Comparison of ENCODE assay signal across 1 cellular context in genomic region chr16:24729243-24729966, GRCh38.
TF ChIP-seq lines count a peak whose summit lies in the region.

Gene TNRC6A (plus strand): TSS chr16:24729651. CDS start chr16:24729842, 191 bp downstream.

TF ChIP-seq in WTC11, 78 proteins besides CTCF, POLR2A, EP300 and RAD21 (continued from another document and continues in another):
- TF ChIP-seq PRDM15 (CRISPR knock-in tag; IDR thresholded peaks at IDR 0.05) (no peak), USF2 (CRISPR knock-in tag; IDR thresholded peaks at IDR 0.05) (peak; percentile 19; the same call in 1 of the 2 replicates), SOX15 (CRISPR knock-in tag; IDR thresholded peaks at IDR 0.05) (no peak), ZBTB21 (CRISPR knock-in tag; IDR thresholded peaks at IDR 0.05; ENCODE audit: borderline replicate concordance) (no peak), ATF6 (CRISPR knock-in tag; IDR thresholded peaks at IDR 0.05) (no peak), ATF2 (CRISPR knock-in tag; IDR thresholded peaks at IDR 0.05; ENCODE audit: borderline replicate concordance, low read depth) (no peak), SP1 (CRISPR knock-in tag; conservative IDR thresholded peaks at IDR 0.05) (peak; percentile 82), KAT7 (CRISPR knock-in tag; IDR thresholded peaks at IDR 0.05; ENCODE audit: borderline replicate concordance) (no peak; the same call in 1 of the 2 replicates), MYBL2 (CRISPR knock-in tag; IDR thresholded peaks at IDR 0.05) (no peak), CBFB (CRISPR knock-in tag; IDR thresholded peaks at IDR 0.05; ENCODE audit: low read depth) (no peak), IRF2 (CRISPR knock-in tag; IDR thresholded peaks at IDR 0.05; ENCODE audit: borderline replicate concordance, low read depth) (no peak), FOXK1 (CRISPR knock-in tag; IDR thresholded peaks at IDR 0.05) (peak; percentile 71; the same call in 1 of the 2 replicates), JAZF1 (CRISPR knock-in tag; IDR thresholded peaks at IDR 0.05) (no peak), SMAD3 (CRISPR knock-in tag; IDR thresholded peaks at IDR 0.05; ENCODE audit: borderline replicate concordance) (no peak), AFF4 (CRISPR knock-in tag; IDR thresholded peaks at IDR 0.05; ENCODE audit: borderline replicate concordance) (no peak), ZNF425 (CRISPR knock-in tag; conservative IDR thresholded peaks at IDR 0.05) (no peak), ELF4 (CRISPR knock-in tag; IDR thresholded peaks at IDR 0.05; ENCODE audit: low read depth) (0 out of 2 replicates have a peak, but pooled peaks have one; percentile 22), NFE2L1 (CRISPR knock-in tag; IDR thresholded peaks at IDR 0.05) (no peak), EMX1 (CRISPR knock-in tag; IDR thresholded peaks at IDR 0.05) (0 out of 2 replicates have a peak, but pooled peaks have one; percentile 8), FOXP1 (CRISPR knock-in tag; IDR thresholded peaks at IDR 0.05; ENCODE audit: borderline replicate concordance) (peak; percentile 22; the same call in 1 of the 2 replicates), FOXJ3 (CRISPR knock-in tag; IDR thresholded peaks at IDR 0.05; ENCODE audit: borderline replicate concordance) (no peak), CDX4 (CRISPR knock-in tag; IDR thresholded peaks at IDR 0.05; ENCODE audit: borderline replicate concordance) (no peak), GABPB1 (CRISPR knock-in tag; IDR thresholded peaks at IDR 0.05) (peak; percentile 73; the same call in 1 of the 2 replicates), HMGXB4 (CRISPR knock-in tag; IDR thresholded peaks at IDR 0.05) (0 out of 2 replicates have a peak, but pooled peaks have one; percentile 47), IRF1 (CRISPR knock-in tag; IDR thresholded peaks at IDR 0.05) (no peak), ZNF281 (CRISPR knock-in tag; IDR thresholded peaks at IDR 0.05) (no peak), E2F4 (CRISPR knock-in tag; IDR thresholded peaks at IDR 0.05; ENCODE audit: borderline replicate concordance, low read depth) (no peak), PRRX2 (CRISPR knock-in tag; IDR thresholded peaks at IDR 0.05) (no peak), ZNF121 (CRISPR knock-in tag; IDR thresholded peaks at IDR 0.05) (no peak), JUN (CRISPR knock-in tag; IDR thresholded peaks at IDR 0.05) (no peak), TCF7 (CRISPR knock-in tag; IDR thresholded peaks at IDR 0.05; ENCODE audit: low read depth) (no peak; the same call in 1 of the 2 replicates), CREB1 (CRISPR knock-in tag; IDR thresholded peaks at IDR 0.05) (no peak), RORB (CRISPR knock-in tag; IDR thresholded peaks at IDR 0.05) (no peak)
